Comparison of ENCODE assay signal across 21 cellular contexts in genomic region chr9:20447291-20447690, GRCh38.
"Had no signal": no experiment of that assay in that cellular context is flagged by ENCODE, and none has a peak within 500 bp of the region (broad histone marks: within the 10 kb centered on the region; RNA-seq: fewer than 3 reads in every experiment).

No MANE protein-coding gene starts in this region.

- DNase-seq: activated B cell treated with CpG ODN at 0.5 μM for 24 hours; activated CD4-positive, alpha-beta T cell treated with anti-CD3 and anti-CD28 coated beads for 36 hours; activated CD4-positive, alpha-beta T cell treated with anti-CD3 and anti-CD28 coated beads, Interleukin-2, amount 50 U/mL, for 4 hours; activated CD8-positive, alpha-beta memory T cell treated with anti-CD3 and anti-CD28 coated beads, Interleukin-2, amount 50 U/mL, for 48 hours; activated naive CD4-positive, alpha-beta T cell treated with Interleukin-2 at 50 U/mL for 16 hours; activated naive CD8-positive, alpha-beta T cell treated with anti-CD3 and anti-CD28 coated beads for 36 hours; activated T-cell treated with anti-CD3 and anti-CD28 coated beads, Interleukin-2, amount 50 U/mL, for 4 hours; erythroblast; foreskin melanocyte; kidney glomerular epithelial cell; left lung; naive thymus-derived CD4-positive, alpha-beta T cell; occipital lobe; right lobe of liver; small intestine; stimulated activated CD4-positive, alpha-beta T cell treated with anti-CD3 and anti-CD28 coated beads, Interleukin-2, amount 100 ng/mL, for 24 hours; T1000; trophoblast cell; uterus had no signal

- ATAC-seq: activated CD4-positive, alpha-beta T cell treated with anti-CD3 and anti-CD28 coated beads for 36 hours; activated T-cell treated with anti-CD3 and anti-CD28 coated beads, Interleukin-2, amount 50 U/mL, for 4 hours; left lung; naive thymus-derived CD4-positive, alpha-beta T cell; stimulated activated memory B cell treated with anti-CD40 and anti-IgM and Interleukin-4, amounts not matched to agents 10 μg/mL and 1 μg/mL and 100 μg/mL, for 72 hours had no signal

- FAIRE-seq: small intestine had no signal

- H3K36me3 ChIP-seq: left lung, right lobe of liver, uterus had no signal

- H3K4me1 ChIP-seq: right lobe of liver, uterus had no signal

- H3K27me3 ChIP-seq: left lung, right lobe of liver, uterus had no signal

- H3K27ac ChIP-seq: left lung, right lobe of liver, uterus had no signal

- H3K4me3 ChIP-seq: left lung, lung, right lobe of liver, uterus had no signal

- H3K9me3 ChIP-seq: left lung, right lobe of liver, uterus had no signal
